In the genomic region with DNA sequence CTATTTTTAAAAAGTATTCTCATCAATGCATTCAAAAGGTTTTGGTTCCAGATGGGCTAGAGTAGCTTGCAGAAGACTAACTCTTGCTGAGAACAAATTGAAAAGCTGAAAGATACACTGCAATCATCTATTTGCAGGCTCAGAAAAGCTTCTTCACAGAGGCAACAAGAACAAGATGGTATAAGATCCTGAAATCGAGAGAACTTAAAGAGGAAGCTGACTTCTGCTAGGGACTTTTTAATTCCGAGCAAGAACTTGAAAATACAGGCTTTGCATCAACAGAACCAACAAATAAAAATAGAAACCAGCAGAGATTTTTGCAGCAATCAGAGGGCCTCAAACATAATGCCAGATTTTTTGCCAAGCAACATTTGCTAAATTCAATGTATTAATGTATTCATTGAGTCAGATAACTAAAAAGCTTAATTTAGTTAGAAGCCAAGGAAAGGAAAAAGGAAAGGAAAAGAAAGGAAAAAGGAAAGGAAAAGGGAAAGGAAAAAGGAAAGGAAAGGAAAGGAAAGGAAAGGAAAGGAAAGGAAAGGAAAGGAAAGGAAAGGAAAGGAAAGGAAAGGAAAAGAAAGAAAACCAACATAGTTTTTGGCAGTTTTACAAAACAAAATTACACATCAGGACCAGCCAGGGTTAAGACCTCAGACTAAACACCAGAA, we compare ENCODE assay signal across 17 cellular contexts. TPM values are rescaled to one million over a fixed set of nuclear protein-coding genes. Genes with fewer than 3 reads are reported as not detected.
A peak's percentile ranks its signal among the peaks of the same experiment; 100 is the strongest.
DNase-seq lines count a peak whose midpoint lies in the region; ATAC-seq and TF ChIP-seq lines count a peak whose summit lies in the region.
"Had no signal": no experiment of that assay in that cellular context is flagged by ENCODE, and none has a peak within 500 bp of the region (broad histone marks: within the 10 kb centered on the region; RNA-seq: fewer than 3 reads in every experiment).

No MANE protein-coding gene starts in this region.

- TF ChIP-seq CTCF in GM12864 (IDR thresholded peaks at IDR 0.05; ENCODE audit: low read depth, low read length, missing control alignments) (no peak), esophagus muscularis mucosa (IDR thresholded peaks at IDR 0.05) (no peak)

- H3K27ac ChIP-seq in esophagus muscularis mucosa (replicated peaks in 1 of 4), result no peak overlapping the region
- H3K27ac ChIP-seq: hepatocyte had no signal

- DNase-seq in GM12864 (ENCODE audit: low read depth) (peak; percentile 42), esophagus muscularis mucosa (ENCODE audit: extremely low spot score) (no peak), GM19238 (ENCODE audit: insufficient read length, low spot score) (no peak), DMS 273 (lab: John Stamatoyannopoulos, UW; ENCODE audit: unreplicated experiment) (no peak)
- DNase-seq in central memory CD8-positive, alpha-beta T cell (ENCODE audit: low spot score in 2 of 2), result no peak
- DNase-seq: DMS79 treated with DMSO at 0.1 percent for 48 hours; effector CD8-positive, alpha-beta T cell; H9; NCI-H2081; nucleus accumbens; stimulated activated naive CD4-positive, alpha-beta T cell had no signal

- no peak for TF ChIP-seq EP300 in esophagus muscularis mucosa (IDR thresholded peaks at IDR 0.05)

- peaks cover 4 to 10% (median 6%) of the 10 kb centered on the region in 4 donors for H3K4me1 ChIP-seq in esophagus muscularis mucosa

- H3K9me3 Mint-ChIP-seq in central memory CD8-positive, alpha-beta T cell, result no peaks in the 10 kb centered on the region
- H3K9me3 Mint-ChIP-seq: activated naive CD4-positive, alpha-beta T cell treated with anti-CD3 and anti-CD28 coated beads, Interleukin-2, amount 50 U/mL, for 72 hours; H9 had no signal

- intact Hi-C loops in esophagus muscularis mucosa (cut with DNase I), result no loop called here

- no peaks in the 10 kb centered on the region for H3K27me3 Mint-ChIP-seq in central memory CD8-positive, alpha-beta T cell

- H3K4me3 ChIP-seq in GM12864 (ENCODE audit: low read depth, low read length), result peak overlapping the region; percentile 14; the same call in 1 of the 2 replicates
- H3K4me3 ChIP-seq in esophagus muscularis mucosa, result no peak overlapping the region
- H3K4me3 ChIP-seq: hepatocyte had no signal

- ATAC-seq in GM19395 (IDR thresholded peaks at IDR 0.05; ENCODE audit: unreplicated experiment), result peak; percentile 65
- peak; percentile 63 for ATAC-seq in HG03558 (IDR thresholded peaks at IDR 0.05; ENCODE audit: extremely low read depth, unreplicated experiment)
- ATAC-seq in central memory CD8-positive, alpha-beta T cell (replicated peaks; ENCODE audit: extremely low read depth, poor library complexity, severe bottlenecking), result no peak
- ATAC-seq in HG03108 (IDR thresholded peaks at IDR 0.05; ENCODE audit: unreplicated experiment), result no peak
- ATAC-seq: activated naive CD4-positive, alpha-beta T cell treated with anti-CD3 and anti-CD28 coated beads, Interleukin-2, amount 50 U/mL, for 72 hours had no signal

- H3K36me3 ChIP-seq in esophagus muscularis mucosa, result peaks cover 0 to 4% (median 0%) of the 10 kb centered on the region in 4 donors

- no peaks in the 10 kb centered on the region for H3K27me3 ChIP-seq in esophagus muscularis mucosa
- H3K27me3 ChIP-seq: hepatocyte had no signal

- TF ChIP-seq POLR2A in esophagus muscularis mucosa (IDR thresholded peaks at IDR 0.05; ENCODE audit: low read depth), result no peak

- H3K4me1 Mint-ChIP-seq in central memory CD8-positive, alpha-beta T cell, result peaks cover 27% of the 10 kb centered on the region

- H3K27ac Mint-ChIP-seq in central memory CD8-positive, alpha-beta T cell (ENCODE audit: low read depth), result no peak overlapping the region
- H3K27ac Mint-ChIP-seq: activated naive CD4-positive, alpha-beta T cell treated with anti-CD3 and anti-CD28 coated beads, Interleukin-2, amount 50 U/mL, for 72 hours; H9; T-helper 1 cell treated with Interleukin-12 subunit alpha and Interleukin-12 subunit beta and Interleukin-4 antibody, amounts not matched to agents 30 μg/mL and 1 μg/mL, for 36 hours had no signal

- H3K4me3 Mint-ChIP-seq in central memory CD8-positive, alpha-beta T cell, result peak overlapping the region; percentile 19
- H3K4me3 Mint-ChIP-seq: H9; T-helper 1 cell treated with Interleukin-12 subunit alpha and Interleukin-12 subunit beta and Interleukin-4 antibody, amounts not matched to agents 30 μg/mL and 1 μg/mL, for 36 hours had no signal

- 82% methylated on average over 2 of the region's 2 CpGs for WGBS in esophagus muscularis mucosa

- peaks cover 1% of the 10 kb centered on the region for H3K36me3 Mint-ChIP-seq in central memory CD8-positive, alpha-beta T cell (ENCODE audit: insufficient read depth)

- no peaks in the 10 kb centered on the region for H3K9me3 ChIP-seq in esophagus muscularis mucosa

RNA-seq across cellular contexts. Expression of a gene that starts 42.8 kb away (rescaled TPM):
- total RNA-seq in esophagus muscularis mucosa, result 10 to 100 TPM; 39.7 to 60.6 (median 42.9) TPM

RNA-seq across cellular contexts. Expression of a gene that starts 52.8 kb away (rescaled TPM):
- total RNA-seq in esophagus muscularis mucosa, result 10 to 100 TPM; 20.4 to 37.4 (median 27.0) TPM
- total RNA-seq: H9 had no signal

Comparison
In these comparisons a context has a peak if more than half of its experiments do, and no peak if none do; other contexts are left out.
1. ATAC-seq: peak in GM19395 (single experiment) and HG03558 (single experiment); none in central memory CD8-positive, alpha-beta T cell (single experiment) and HG03108 (single experiment).